In the genomic region with DNA sequence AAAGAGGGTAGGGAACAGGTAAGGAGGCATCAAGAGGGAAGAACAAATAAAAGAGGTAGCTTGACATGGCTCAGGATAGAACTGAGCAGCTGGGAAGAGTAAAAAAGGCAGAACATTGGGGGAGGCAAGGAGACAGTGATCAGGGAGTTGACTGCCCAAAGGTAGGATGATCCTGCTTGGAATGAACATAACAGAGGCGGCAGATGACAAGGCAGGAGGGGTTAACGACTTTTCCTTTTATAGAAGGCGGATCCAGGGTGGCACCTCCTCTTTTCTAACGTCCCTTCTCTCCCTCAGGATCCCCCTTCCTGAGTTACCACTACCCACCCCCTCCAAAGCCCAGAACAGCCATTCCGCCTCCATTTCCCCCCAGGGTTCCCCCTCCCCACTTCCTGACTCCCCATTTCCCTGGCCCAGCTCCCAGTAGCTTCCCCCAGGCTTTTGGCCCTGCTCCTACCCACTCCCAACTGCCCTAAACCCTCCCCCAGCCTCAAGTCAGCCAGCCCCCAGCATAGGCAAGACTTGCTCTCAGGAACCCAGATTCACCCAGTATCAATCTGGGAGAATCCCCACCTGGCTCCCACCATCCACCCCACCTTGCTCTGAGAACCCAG, we compare ENCODE assay signal across 9 cellular contexts. TPM values are rescaled to one million over a fixed set of nuclear protein-coding genes. Genes with fewer than 3 reads are reported as not detected.
A peak's percentile ranks its signal among the peaks of the same experiment; 100 is the strongest.
DNase-seq lines count a peak whose midpoint lies in the region; ATAC-seq, FAIRE-seq and TF ChIP-seq lines count a peak whose summit lies in the region.
"Had no signal": no experiment of that assay in that cellular context is flagged by ENCODE, and none has a peak within 500 bp of the region (broad histone marks: within the 10 kb centered on the region; RNA-seq: fewer than 3 reads in every experiment).

No MANE protein-coding gene starts in this region.

- H2AFZ ChIP-seq in astrocyte (ENCODE audit: low read depth, low read length), result peak overlapping the region; percentile 63

- no peak for DNase-seq in activated CD4-positive, alpha-beta T cell treated with anti-CD3 and anti-CD28 coated beads, Interleukin-2, amount 10 ng/mL, durations not matched to agents 24 days and 14 days
- DNase-seq in activated CD4-positive, alpha-beta T cell treated with anti-CD3 and anti-CD28 coated beads, Interleukin-2, amount 50 U/mL, for 1 hour, result no peak
- DNase-seq in astrocyte (ENCODE audit: low read depth) (no peak), lower lobe of right lung (no peak), GOT3 (lab: John Stamatoyannopoulos, UW) (no peak), NCI-H2196 (lab: John Stamatoyannopoulos, UW; ENCODE audit: unreplicated experiment) (no peak)

- peaks cover 25% of the 10 kb centered on the region for H3K79me2 ChIP-seq in astrocyte (ENCODE audit: insufficient read depth, low read length)

- H3K27me3 ChIP-seq in astrocyte (ENCODE audit: insufficient read depth, low read length) (no peaks in the 10 kb centered on the region), lower lobe of right lung (ENCODE audit: low read depth) (no peaks in the 10 kb centered on the region)
- H3K27me3 ChIP-seq: cardiac muscle cell had no signal

- H3K27ac Mint-ChIP-seq in activated CD4-positive, alpha-beta T cell treated with anti-CD3 and anti-CD28 coated beads, Interleukin-2, amount 10 ng/mL, durations not matched to agents 24 days and 14 days, result peak overlapping the region; percentile 96
- no peak overlapping the region for H3K27ac Mint-ChIP-seq in astrocyte (ENCODE audit: unreplicated experiment)

- no peaks in the 10 kb centered on the region for H3K27me3 Mint-ChIP-seq in activated CD4-positive, alpha-beta T cell treated with anti-CD3 and anti-CD28 coated beads, Interleukin-2, amount 10 ng/mL, durations not matched to agents 24 days and 14 days
- no peaks in the 10 kb centered on the region for H3K27me3 Mint-ChIP-seq in astrocyte (ENCODE audit: low read depth, unreplicated experiment)

- H3K9me3 ChIP-seq in astrocyte (ENCODE audit: insufficient read depth, low read depth, low read length) (no peaks in the 10 kb centered on the region), lower lobe of right lung (no peaks in the 10 kb centered on the region)

- H3K36me3 ChIP-seq in astrocyte (ENCODE audit: insufficient read depth, low read length), result peaks cover 11% of the 10 kb centered on the region
- peaks cover 13% of the 10 kb centered on the region for H3K36me3 ChIP-seq in lower lobe of right lung

- H3K9ac ChIP-seq in astrocyte (ENCODE audit: low read length), result no peak overlapping the region

- ATAC-seq in lower lobe of right lung, result no peak
- no peak for ATAC-seq in activated CD4-positive, CD25-positive, alpha-beta regulatory T cell treated with anti-CD3 and anti-CD28 coated beads, Interleukin-2, amount 50 U/mL, for 24 hours

- peaks cover 56% of the 10 kb centered on the region for H3K4me1 Mint-ChIP-seq in activated CD4-positive, alpha-beta T cell treated with anti-CD3 and anti-CD28 coated beads, Interleukin-2, amount 10 ng/mL, durations not matched to agents 24 days and 14 days
- H3K4me1 Mint-ChIP-seq in astrocyte (ENCODE audit: low read depth, unreplicated experiment), result peaks cover 29% of the 10 kb centered on the region

- no peak for FAIRE-seq in astrocyte (lab: Jason Lieb, UNC)

- H3K9me3 Mint-ChIP-seq in activated CD4-positive, alpha-beta T cell treated with anti-CD3 and anti-CD28 coated beads, Interleukin-2, amount 10 ng/mL, durations not matched to agents 24 days and 14 days, result no peaks in the 10 kb centered on the region
- H3K9me3 Mint-ChIP-seq in astrocyte (ENCODE audit: unreplicated experiment), result no peaks in the 10 kb centered on the region

- intact Hi-C loops in activated CD4-positive, alpha-beta T cell treated with anti-CD3 and anti-CD28 coated beads, Interleukin-2, amount 10 ng/mL, durations not matched to agents 24 days and 14 days (cut with micrococcal nuclease), result no loop called here
- intact Hi-C loops in lower lobe of right lung (cut with DNase I), result no loop called here

- TF ChIP-seq CTCF in astrocyte (IDR thresholded peaks at IDR 0.05; ENCODE audit: insufficient read depth, low read depth, low read length), result no peak
- TF ChIP-seq CTCF in lower lobe of right lung (IDR thresholded peaks at IDR 0.05), result no peak

- no peak overlapping the region for H3K4me3 ChIP-seq in astrocyte (ENCODE audit: insufficient read depth, low read depth, low read length)
- H3K4me3 ChIP-seq in lower lobe of right lung, result no peak overlapping the region
- H3K4me3 ChIP-seq: cardiac muscle cell had no signal

- H3K4me1 ChIP-seq in astrocyte (ENCODE audit: insufficient read depth, low read length) (peaks cover 36% of the 10 kb centered on the region), lower lobe of right lung (peaks cover 91% of the 10 kb centered on the region)

- no peak overlapping the region for H3K4me3 Mint-ChIP-seq in activated CD4-positive, alpha-beta T cell treated with anti-CD3 and anti-CD28 coated beads, Interleukin-2, amount 10 ng/mL, durations not matched to agents 24 days and 14 days
- no peak overlapping the region for H3K4me3 Mint-ChIP-seq in astrocyte (ENCODE audit: unreplicated experiment)

- H4K20me1 ChIP-seq in astrocyte (ENCODE audit: insufficient read depth, low read length), result no peaks in the 10 kb centered on the region

- H3K4me2 ChIP-seq in astrocyte (ENCODE audit: low read length), result no peak overlapping the region

- H3K27ac ChIP-seq in astrocyte (ENCODE audit: low read depth, low read length), result no peak overlapping the region
- peak overlapping the region; percentile 93 for H3K27ac ChIP-seq in lower lobe of right lung
- peak overlapping the region; percentile 99 for H3K27ac ChIP-seq in temporal lobe (ENCODE audit: low read depth, low read length)

- H3K36me3 Mint-ChIP-seq in activated CD4-positive, alpha-beta T cell treated with anti-CD3 and anti-CD28 coated beads, Interleukin-2, amount 10 ng/mL, durations not matched to agents 24 days and 14 days (ENCODE audit: low read depth), result peaks cover 15% of the 10 kb centered on the region
- no peaks in the 10 kb centered on the region for H3K36me3 Mint-ChIP-seq in astrocyte (ENCODE audit: low read depth, unreplicated experiment)

RNA-seq across cellular contexts. Expression of a gene that starts 0.8 kb away (rescaled TPM):
- total RNA-seq in activated CD4-positive, alpha-beta T cell treated with anti-CD3 and anti-CD28 coated beads, Interleukin-2, amount 10 ng/mL, durations not matched to agents 24 days and 14 days, result 0.33 and 0.66 TPM in 2 replicates
- total RNA-seq in astrocyte, result 2.7 and 5.1 TPM in 2 replicates
- total RNA-seq in lower lobe of right lung, result 1.4 TPM
- 0.49 TPM for total RNA-seq in temporal lobe

RNA-seq across cellular contexts. Expression of a gene that starts 2.6 kb away (rescaled TPM):
- 88.4 and 89.6 TPM in 2 replicates for total RNA-seq in activated CD4-positive, alpha-beta T cell treated with anti-CD3 and anti-CD28 coated beads, Interleukin-2, amount 10 ng/mL, durations not matched to agents 24 days and 14 days
- 59.9 and 69.0 TPM in 2 replicates for total RNA-seq in astrocyte
- total RNA-seq in lower lobe of right lung, result 66.3 TPM
- 129 TPM for total RNA-seq in temporal lobe

RNA-seq across cellular contexts. Expression of a gene that starts 15.5 kb away (rescaled TPM):
- 0.63 TPM in 1 of 2 replicates, not detected in the other for total RNA-seq in activated CD4-positive, alpha-beta T cell treated with anti-CD3 and anti-CD28 coated beads, Interleukin-2, amount 10 ng/mL, durations not matched to agents 24 days and 14 days
- total RNA-seq in astrocyte (0.68 and 0.91 TPM in 2 replicates), lower lobe of right lung (283 TPM), temporal lobe (1.2 TPM)
- total RNA-seq: cardiac muscle cell had no signal

RNA-seq across cellular contexts. Expression of a gene that starts 22.3 kb away (rescaled TPM):
- total RNA-seq in activated CD4-positive, alpha-beta T cell treated with anti-CD3 and anti-CD28 coated beads, Interleukin-2, amount 10 ng/mL, durations not matched to agents 24 days and 14 days, result 65.1 and 69.9 TPM in 2 replicates
- total RNA-seq in astrocyte, result 39.6 and 40.4 TPM in 2 replicates
- 29.6 TPM for total RNA-seq in lower lobe of right lung
- total RNA-seq in temporal lobe, result 16.2 TPM

RNA-seq across cellular contexts. Expression of a gene that starts 23.8 kb away (rescaled TPM):
- total RNA-seq in activated CD4-positive, alpha-beta T cell treated with anti-CD3 and anti-CD28 coated beads, Interleukin-2, amount 10 ng/mL, durations not matched to agents 24 days and 14 days, result not detected in 2 replicates
- total RNA-seq in astrocyte, result not detected in 2 replicates
- not detected for total RNA-seq in lower lobe of right lung
- not detected for total RNA-seq in temporal lobe

Comparison
In these comparisons a context has a peak if more than half of its experiments do, and no peak if none do; other contexts are left out.
1. RNA of a gene that starts 15.5 kb away (total RNA-seq): 283 TPM in lower lobe of right lung (single experiment); 1.2 TPM in temporal lobe (single experiment), 0.68 to 0.91 TPM in astrocyte and 0.63 TPM in activated CD4-positive, alpha-beta T cell treated with anti-CD3 and anti-CD28 coated beads, Interleukin-2, amount 10 ng/mL, durations not matched to agents 24 days and 14 days; every median in the first group is over 100 times any median in the second.